Comparison of ENCODE assay signal across 8 cellular contexts in the genomic region with DNA sequence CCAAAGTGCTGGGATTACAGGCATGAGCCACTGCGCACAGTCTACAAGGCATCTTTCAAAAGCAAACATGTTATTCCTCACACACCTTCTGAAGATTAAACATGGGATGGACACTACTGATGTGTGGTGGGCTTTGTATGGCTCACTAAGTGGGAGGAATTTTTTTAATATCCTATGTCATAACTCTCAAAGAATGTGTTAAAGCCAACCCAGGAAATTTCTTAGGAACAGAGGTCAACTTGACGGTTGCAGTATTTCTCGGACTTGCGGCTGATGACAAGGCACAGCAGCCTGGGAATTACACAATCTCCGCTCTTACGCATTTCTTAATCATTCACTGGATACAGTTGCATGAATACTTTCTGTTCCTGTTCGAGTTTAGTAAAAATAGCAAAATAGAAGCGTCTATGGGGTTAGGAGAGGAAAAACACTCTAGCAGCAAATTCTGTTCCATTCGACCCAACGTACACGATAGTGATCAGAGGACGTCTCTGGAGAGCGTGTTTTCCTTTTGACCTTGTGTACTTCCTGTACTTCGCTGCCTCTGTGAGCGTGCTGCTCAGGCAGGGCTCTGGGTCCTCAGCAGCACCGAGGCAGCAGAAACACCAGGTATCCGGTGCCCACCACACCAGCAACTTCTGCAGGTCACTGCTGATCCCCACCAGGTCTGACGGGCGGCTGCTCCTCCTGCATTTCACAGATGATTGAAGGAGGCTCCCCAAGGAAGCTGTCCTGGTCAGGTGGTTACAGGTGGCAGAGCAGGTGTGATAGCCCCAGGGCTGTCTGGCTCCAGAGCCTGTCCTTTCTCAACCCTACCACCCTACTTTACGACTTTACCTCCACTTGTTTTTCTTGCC. TPM values are rescaled to one million over a fixed set of nuclear protein-coding genes. Genes with fewer than 3 reads are reported as not detected.
DNase-seq lines count a peak whose midpoint lies in the region; ATAC-seq and TF ChIP-seq lines count a peak whose summit lies in the region.

No MANE protein-coding gene starts in this region.

- H3K9me3 Mint-ChIP-seq in activated CD4-positive, alpha-beta T cell treated with anti-CD3 and anti-CD28 coated beads, Interleukin-2, amount 10 ng/mL, durations not matched to agents 24 days and 14 days, result peaks cover 4% of the 10 kb centered on the region
- no peaks in the 10 kb centered on the region for H3K9me3 Mint-ChIP-seq in natural killer cell

- peak overlapping the region; percentile 98 for H3K56ac ChIP-seq in IMR-90 (ENCODE audit: extremely low read depth, insufficient read depth, low read length)

- TF ChIP-seq CTCF in IMR-90 (conservative IDR thresholded peaks at IDR 0.05; ENCODE audit: low read depth, low read length) (no peak), natural killer cell (IDR thresholded peaks at IDR 0.05) (no peak)

- peak overlapping the region; percentile 100 for H2BK5ac ChIP-seq in IMR-90 (ENCODE audit: low read depth, low read length, poor library complexity, severe bottlenecking)

- H2AK9ac ChIP-seq in IMR-90 (replicated peaks; ENCODE audit: low read depth, low read length, poor library complexity), result peak overlapping the region; percentile 94

- H3K27ac ChIP-seq in BLaER1, result peak overlapping the region; percentile 51
- H3K27ac ChIP-seq in IMR-90 (ENCODE audit: insufficient read depth, low read length), result peak overlapping the region; percentile 100
- H3K27ac ChIP-seq in esophagus (ENCODE audit: low read depth in 2 of 2, low read length in 1 of 2), result peak overlapping the region; percentile 75

- peak overlapping the region; percentile 99 for H4K91ac ChIP-seq in IMR-90 (ENCODE audit: insufficient read depth, low read depth, low read length)

- TF ChIP-seq RAD21 in IMR-90 (IDR thresholded peaks at IDR 0.05; ENCODE audit: low read length), result no peak

- H2AFZ ChIP-seq in IMR-90 (replicated peaks; ENCODE audit: low read length, poor library complexity), result peak overlapping the region; percentile 90

- CTCF ChIA-PET in IMR-90 (lab: Yijun Ruan, JAX), result interaction anchor here (0.6 kb wide), 1 partner anchor 579 kb away, joined by 4 read pairs; no protein-coding TSS in a partner anchor

- H3K36me3 ChIP-seq in BLaER1 (no peaks in the 10 kb centered on the region), IMR-90 (ENCODE audit: control insufficient read depth, insufficient read depth, low read length) (no peaks in the 10 kb centered on the region), esophagus (ENCODE audit: control insufficient read depth in 2 of 2, insufficient read depth in 2 of 2, low read length in 1 of 2) (no peaks in the 10 kb centered on the region)

- H3K4me1 ChIP-seq in BLaER1 (peaks cover 53% of the 10 kb centered on the region), IMR-90 (ENCODE audit: control insufficient read depth, insufficient read depth, low read length) (peaks cover 32% of the 10 kb centered on the region), esophagus (ENCODE audit: control insufficient read depth in 2 of 2, insufficient read depth in 2 of 2, low read length in 1 of 2) (peaks cover 0 to 3% of the 10 kb centered on the region in 2 donors)

- peak overlapping the region; percentile 99 for H3K18ac ChIP-seq in IMR-90 (ENCODE audit: low read depth, low read length)

- intact Hi-C loops in IMR-90 (cut with micrococcal nuclease), result no loop called here
- intact Hi-C loops in activated CD4-positive, alpha-beta T cell treated with anti-CD3 and anti-CD28 coated beads, Interleukin-2, amount 10 ng/mL, durations not matched to agents 24 days and 14 days (cut with micrococcal nuclease), result no loop called here
- intact Hi-C loops in natural killer cell (cut with micrococcal nuclease), result loop anchor here (2.0 kb wide), 1 partner anchor 17 kb away; no protein-coding TSS in a partner anchor

- H4K8ac ChIP-seq in IMR-90 (ENCODE audit: low read depth in 2 of 2, low read length in 2 of 2), result peak overlapping the region; percentile 91 to 98

- H3K9me3 ChIP-seq in BLaER1 (no peaks in the 10 kb centered on the region), IMR-90 (ENCODE audit: control insufficient read depth, insufficient read depth, low read length) (no peaks in the 10 kb centered on the region), esophagus (ENCODE audit: control insufficient read depth in 2 of 2, insufficient read depth in 1 of 2, low read depth in 1 of 2, low read length in 1 of 2) (no peaks in the 10 kb centered on the region)

- H3K27me3 Mint-ChIP-seq in activated CD4-positive, alpha-beta T cell treated with anti-CD3 and anti-CD28 coated beads, Interleukin-2, amount 10 ng/mL, durations not matched to agents 24 days and 14 days, result no peaks in the 10 kb centered on the region
- H3K27me3 Mint-ChIP-seq in natural killer cell (ENCODE audit: low read depth in 2 of 2), result no peaks in the 10 kb centered on the region

- H4K20me1 ChIP-seq in BLaER1 (no peaks in the 10 kb centered on the region), IMR-90 (ENCODE audit: insufficient read depth, low read length) (no peaks in the 10 kb centered on the region)

- H3K4me1 Mint-ChIP-seq in activated CD4-positive, alpha-beta T cell treated with anti-CD3 and anti-CD28 coated beads, Interleukin-2, amount 10 ng/mL, durations not matched to agents 24 days and 14 days, result peaks cover 57% of the 10 kb centered on the region
- peaks cover 40 to 45% of the 10 kb centered on the region in 2 donors for H3K4me1 Mint-ChIP-seq in natural killer cell

- H3K27ac Mint-ChIP-seq in activated CD4-positive, alpha-beta T cell treated with anti-CD3 and anti-CD28 coated beads, Interleukin-2, amount 10 ng/mL, durations not matched to agents 24 days and 14 days, result peak overlapping the region; percentile 88
- peak overlapping the region; percentile 73 to 89 for H3K27ac Mint-ChIP-seq in natural killer cell

- peak overlapping the region; percentile 98 for H2AK5ac ChIP-seq in IMR-90 (ENCODE audit: low read depth, low read length)

- H3K4me3 ChIP-seq in BLaER1 (peak overlapping the region; percentile 38), IMR-90 (ENCODE audit: insufficient read depth, low read depth, low read length) (peak overlapping the region; percentile 35), esophagus (ENCODE audit: low read depth in 1 of 2, low read length in 2 of 2) (no peak overlapping the region)

- peaks cover 38% of the 10 kb centered on the region for H3K9me1 ChIP-seq in IMR-90 (ENCODE audit: insufficient read depth, low read length)

- POLR2A ChIA-PET in IMR-90 (lab: Charles Lee; ENCODE audit: unreplicated experiment), result no interaction called here

- peaks cover 2% of the 10 kb centered on the region for H3K36me3 Mint-ChIP-seq in activated CD4-positive, alpha-beta T cell treated with anti-CD3 and anti-CD28 coated beads, Interleukin-2, amount 10 ng/mL, durations not matched to agents 24 days and 14 days (ENCODE audit: low read depth)
- H3K36me3 Mint-ChIP-seq in natural killer cell, result no peaks in the 10 kb centered on the region

- H2BK120ac ChIP-seq in IMR-90 (ENCODE audit: low read depth, low read length), result peak overlapping the region; percentile 99

- H3K27me3 ChIP-seq in BLaER1 (no peaks in the 10 kb centered on the region), IMR-90 (ENCODE audit: control insufficient read depth, insufficient read depth, low read length) (no peaks in the 10 kb centered on the region), esophagus (ENCODE audit: control insufficient read depth in 1 of 2, insufficient read depth in 2 of 2, low read length in 2 of 2) (no peaks in the 10 kb centered on the region)

- dilution Hi-C loops in IMR-90 (cut with HindIII; ENCODE audit: low sequenced_read_pairs, unreplicated experiment), result no loop called here

- in situ Hi-C loops in IMR-90 (cut with MboI; ENCODE audit: low sequenced_read_pairs), result no loop called here

- WGBS in IMR-90 (ENCODE audit: extremely low coverage in 2 of 2, insufficient read length in 1 of 2), 2 experiments, result 0% methylated on average over 3 of the region's 20 CpGs; no CpG with 5 or more reads in 1 of the 2 experiments
- 32 to 45% methylated on average over 20 of the region's 20 CpGs for WGBS in esophagus, 2 donors

- DNase-seq in IMR-90 (peak; percentile 100), natural killer cell (no peak), NCI-H345 (lab: John Stamatoyannopoulos, UW) (no peak), NCI-H1694 (lab: John Stamatoyannopoulos, UW) (no peak)
- peak; percentile 80 for DNase-seq in activated CD4-positive, alpha-beta T cell treated with anti-CD3 and anti-CD28 coated beads, Interleukin-2, amount 10 ng/mL, durations not matched to agents 24 days and 14 days

- H3K9ac ChIP-seq in BLaER1 (peak overlapping the region; percentile 34; the same call in 1 of the 2 replicates), IMR-90 (ENCODE audit: low read depth, low read length) (peak overlapping the region; percentile 84)

- peak overlapping the region; percentile 99 for H3K4ac ChIP-seq in IMR-90 (ENCODE audit: low read depth, low read length)

- peak overlapping the region; percentile 97 for H4K5ac ChIP-seq in IMR-90 (ENCODE audit: low read depth, low read length)

- peak overlapping the region; percentile 100 for H2BK15ac ChIP-seq in IMR-90 (ENCODE audit: low read depth, low read length)

- TF ChIP-seq POLR2A in IMR-90 (IDR thresholded peaks at IDR 0.05; ENCODE audit: low read depth, low read length), result peak; percentile 64

- peak overlapping the region; percentile 73 for H3K4me3 Mint-ChIP-seq in activated CD4-positive, alpha-beta T cell treated with anti-CD3 and anti-CD28 coated beads, Interleukin-2, amount 10 ng/mL, durations not matched to agents 24 days and 14 days
- peak overlapping the region; percentile 70 for H3K4me3 Mint-ChIP-seq in natural killer cell

- H3K79me1 ChIP-seq in IMR-90 (ENCODE audit: low read depth in 1 of 2, low read length in 2 of 2), result peaks cover 0 to 17% of the 10 kb centered on the region in 2 experiments; a peak in 2 of 4 replicates

- H3K4me2 ChIP-seq in BLaER1 (peak overlapping the region; percentile 77), IMR-90 (ENCODE audit: low read depth, low read length) (peak overlapping the region; percentile 93)

- no TSS peak for BruUV-seq in IMR-90 (replicated peaks; lab: Mats Ljungman, UMichigan)

- peak; percentile 63 for ATAC-seq in GM19351 (IDR thresholded peaks at IDR 0.05; ENCODE audit: unreplicated experiment)
- peak; percentile 82 for ATAC-seq in IMR-90 (ENCODE audit: low read depth)
- peak; percentile 56 to 80 (median 67) for ATAC-seq in natural killer cell

- peak overlapping the region; percentile 99 for H3K23ac ChIP-seq in IMR-90 (ENCODE audit: low read depth, low read length)

- peak overlapping the region; percentile 98 for H2BK20ac ChIP-seq in IMR-90 (ENCODE audit: low read depth, low read length)

- H3K14ac ChIP-seq in IMR-90 (replicated peaks; ENCODE audit: low read depth, low read length), result peak overlapping the region; percentile 98

TF ChIP-seq in IMR-90, 13 proteins besides CTCF, POLR2A, EP300 and RAD21 (continues in another document):
- no peak; the same call in 1 of the 2 replicates for TF ChIP-seq MAFK (IDR thresholded peaks at IDR 0.05; ENCODE audit: low read depth, low read length)

RNA-seq across cellular contexts. Expression of gene SRGN, which starts 26.4 kb away (rescaled TPM):
- total RNA-seq in IMR-90 (2012; rRNA removed), result 41.4 and 46.4 TPM in 2 replicates
- polyA plus RNA-seq in IMR-90 (2012; rRNA removed), result 29.8 and 33.3 TPM in 2 replicates
- 12.4 and 25.7 TPM in 2 replicates for polyA plus RNA-seq in IMR-90 (2012; cell fraction: cytosol; rRNA removed)
- 2.0 and 10.7 TPM in 2 replicates for polyA plus RNA-seq in IMR-90 (2012; cell fraction: nucleus; rRNA removed; ENCODE audit: low replicate concordance)
- total RNA-seq in activated CD4-positive, alpha-beta T cell treated with anti-CD3 and anti-CD28 coated beads, Interleukin-2, amount 10 ng/mL, durations not matched to agents 24 days and 14 days, result 996 and 999 TPM in 2 replicates
- 10 to 100 TPM in 1 of 2 donors, 1 to 10 TPM in 1; 7.3 to 14.9 TPM for polyA plus RNA-seq in esophagus
- 100 to 1,000 TPM; 636 to 954 (median 778) TPM for total RNA-seq in natural killer cell

Comparison
In these comparisons a context has a peak if more than half of its experiments do, and no peak if none do; other contexts are left out.
1. H3K4me3 ChIP-seq: peak in BLaER1 (single experiment) and IMR-90 (single experiment); none in esophagus (0 of 2).
2. DNase-seq: peak in IMR-90 (single experiment) and activated CD4-positive, alpha-beta T cell treated with anti-CD3 and anti-CD28 coated beads, Interleukin-2, amount 10 ng/mL, durations not matched to agents 24 days and 14 days (single experiment); none in natural killer cell (single experiment), NCI-H345 (single experiment) and NCI-H1694 (single experiment).
3. RNA of gene SRGN, which starts 26.4 kb away (total RNA-seq): 996 to 999 TPM in activated CD4-positive, alpha-beta T cell treated with anti-CD3 and anti-CD28 coated beads, Interleukin-2, amount 10 ng/mL, durations not matched to agents 24 days and 14 days and 636 to 954 TPM in natural killer cell; 41.4 to 46.4 TPM in IMR-90; every median in the first group is over 10 times any median in the second.
4. Peak in every context shown above with its lines, with median percentiles within 50 percentile points of each other: H3K27ac ChIP-seq and ATAC-seq.